ENCODE assay signal across 9 cellular contexts in the genomic region with DNA sequence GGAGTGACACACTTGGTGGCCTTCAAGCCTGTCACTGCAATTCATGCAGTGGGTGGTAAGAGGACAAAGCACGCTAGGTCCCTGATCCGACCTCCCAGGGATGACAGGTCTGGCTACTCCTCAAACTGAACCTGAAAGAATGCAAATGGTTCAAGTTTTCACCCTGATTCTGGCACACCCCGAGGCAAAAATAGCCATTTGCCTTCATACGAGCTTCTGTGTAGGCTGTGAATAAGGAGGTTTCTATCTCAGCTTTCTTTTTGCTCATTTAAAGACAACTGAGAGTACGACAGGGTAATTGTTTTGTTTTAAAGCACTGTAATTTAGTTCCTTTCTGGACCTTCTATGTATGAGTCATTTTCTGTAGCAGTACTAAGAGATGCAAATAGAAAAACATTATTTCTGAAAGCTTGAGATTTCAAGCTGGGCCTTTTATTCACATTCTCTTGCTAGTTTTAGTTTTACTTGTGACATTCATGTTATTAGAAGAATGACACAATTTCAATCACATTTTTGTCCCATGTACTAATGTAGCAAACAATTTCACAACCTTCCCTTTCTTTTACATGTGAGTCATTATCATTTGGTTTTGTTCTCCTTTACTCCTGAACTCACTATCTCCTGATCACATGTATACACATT. TPM values are rescaled to one million over a fixed set of nuclear protein-coding genes. Genes with fewer than 3 reads are reported as not detected.
DNase-seq lines count a peak whose midpoint lies in the region; ATAC-seq, FAIRE-seq and TF ChIP-seq lines count a peak whose summit lies in the region.
"Had no signal": no experiment of that assay in that cellular context is flagged by ENCODE, and none has a peak within 500 bp of the region (broad histone marks: within the 10 kb centered on the region; RNA-seq: fewer than 3 reads in every experiment).

No MANE protein-coding gene starts in this region.

- H2AFZ ChIP-seq in GM12878 (ENCODE audit: control insufficient read depth, low read depth, low read length) (peak overlapping the region; percentile 49), GM23338 (no peak overlapping the region)

- no peaks in the 10 kb centered on the region for H3K9me2 ChIP-seq in GM23338 (ENCODE audit: insufficient read depth)

- peaks cover 36% of the 10 kb centered on the region for H3K4me1 ChIP-seq in GM12878 (ENCODE audit: control insufficient read depth, insufficient read depth, low read length)
- peaks cover 0 to 17% of the 10 kb centered on the region in 2 donors for H3K4me1 ChIP-seq in right atrium auricular region
- H3K4me1 ChIP-seq in GM23338 (ENCODE audit: insufficient read depth): no peaks in the 10 kb centered on the region

- no peaks in the 10 kb centered on the region for H3K9me3 Mint-ChIP-seq in GM23338

- TF ChIP-seq POLR2A in GM12878 (IDR thresholded peaks at IDR 0.05; ENCODE audit: low read depth, low read length): peak; percentile 51

- H3K4me2 ChIP-seq in GM12878 (ENCODE audit: control insufficient read depth, insufficient read depth): peak overlapping the region; percentile 64
- H3K4me2 ChIP-seq in GM23338: no peak overlapping the region

- H3K27ac Mint-ChIP-seq in GM23338: no peak overlapping the region

- BruUV-seq in GM12878 (replicated peaks; lab: Mats Ljungman, UMichigan): no TSS peak

- peak; percentile 74 for DNase-seq in CD1c-positive myeloid dendritic cell (ENCODE audit: extremely low spot score)
- peak; percentile 92 for DNase-seq in GM12878 (ENCODE audit: low read depth, low spot score)
- no peak for DNase-seq in right atrium auricular region (ENCODE audit: low spot score)
- DNase-seq in NCI-H1105 treated with DMSO at 0.1 percent for 48 hours (lab: John Stamatoyannopoulos, UW): no peak
- no peak for DNase-seq in GM23338 (ENCODE audit: low spot score)
- DNase-seq in frontal cortex (ENCODE audit: low spot score in 2 of 2): no peak

- intact Hi-C loops in GM12878 (cut with micrococcal nuclease; ENCODE audit: unreplicated experiment): loop anchor here (2.0 kb wide), 3 partner anchors 44 to 346 kb away; a partner anchor contains a TSS

- no peaks in the 10 kb centered on the region for H4K20me1 ChIP-seq in GM12878 (ENCODE audit: control insufficient read depth, insufficient read depth)
- H4K20me1 ChIP-seq in GM23338 (replicated peaks; ENCODE audit: insufficient read depth): no peaks in the 10 kb centered on the region

- ATAC-seq in GM19372 (IDR thresholded peaks at IDR 0.05; ENCODE audit: low read depth, unreplicated experiment): peak; percentile 84
- ATAC-seq in HG03280 (IDR thresholded peaks at IDR 0.05; ENCODE audit: unreplicated experiment): peak; percentile 95
- peak; percentile 90 for ATAC-seq in GM12878
- ATAC-seq in GM23338: no peak

- CTCF ChIA-PET in GM12878 (lab: Yijun Ruan, JAX): interaction anchor here (0.5 to 4.2 kb wide), 17 partner anchors 10 to 434 kb away, joined by 3 to 81 read pairs (median 4); a partner anchor contains a TSS

- H3K36me3 Mint-ChIP-seq in GM23338 (ENCODE audit: low read depth): no peaks in the 10 kb centered on the region

- H3K4me3 ChIP-seq in GM12878: no peak overlapping the region
- no peak overlapping the region for H3K4me3 ChIP-seq in right atrium auricular region
- H3K4me3 ChIP-seq in GM23338: no peak overlapping the region

- no peaks in the 10 kb centered on the region for H3F3A ChIP-seq in GM23338 (replicated peaks; ENCODE audit: low read depth)

- H3K27ac ChIP-seq in GM12878 (ENCODE audit: control insufficient read depth, insufficient read depth) (peak overlapping the region; percentile 87), right atrium auricular region (no peak overlapping the region), GM23338 (ENCODE audit: low read depth) (no peak overlapping the region)
- H3K27ac ChIP-seq: HL-60 had no signal

- in situ Hi-C loops in GM12878 (cut with MboI): loop anchor here (5.0 kb wide), 2 partner anchors 416 to 511 kb away; no protein-coding TSS in a partner anchor

- peak overlapping the region; percentile 51; the same call in 1 of the 2 replicates for H3K9ac ChIP-seq in GM12878 (ENCODE audit: control insufficient read depth, insufficient read depth, low read length)

- H3K27me3 Mint-ChIP-seq in GM23338 (ENCODE audit: insufficient read depth, low read depth, poor library complexity): peaks cover 2% of the 10 kb centered on the region

- H3K27me3 ChIP-seq in GM12878 (replicated peaks in 1 of 2; ENCODE audit: control insufficient read depth in 2 of 2, insufficient read depth in 2 of 2, low read length in 1 of 2) (no peaks in the 10 kb centered on the region), right atrium auricular region (no peaks in the 10 kb centered on the region), GM23338 (ENCODE audit: insufficient read depth) (no peaks in the 10 kb centered on the region)

- H3K9me3 ChIP-seq in GM12878 (replicated peaks; ENCODE audit: control insufficient read depth, insufficient read depth, low read length): no peaks in the 10 kb centered on the region
- H3K9me3 ChIP-seq in right atrium auricular region: no peaks in the 10 kb centered on the region

- H3K4me1 Mint-ChIP-seq in GM23338: peaks cover 6% of the 10 kb centered on the region; the same call in 2 of the 3 replicates

- H3K36me3 ChIP-seq in GM12878 (ENCODE audit: control insufficient read depth in 2 of 2, insufficient read depth in 2 of 2, low read length in 1 of 2): no peaks in the 10 kb centered on the region
- H3K36me3 ChIP-seq in right atrium auricular region: no peaks in the 10 kb centered on the region
- no peaks in the 10 kb centered on the region for H3K36me3 ChIP-seq in GM23338 (ENCODE audit: insufficient read depth)

- no peak for TF ChIP-seq CTCF in GM12878 (IDR thresholded peaks at IDR 0.05 in 2 of 3, conservative IDR thresholded peaks at IDR 0.05 in 1 of 3; ENCODE audit: control insufficient read depth in 2 of 3, extremely low read depth in 1 of 3, insufficient read depth in 1 of 3, low read depth in 3 of 3, low read length in 3 of 3)
- no peak for TF ChIP-seq CTCF in right atrium auricular region (IDR thresholded peaks at IDR 0.05)
- no peak for TF ChIP-seq CTCF in GM23338 (conservative IDR thresholded peaks at IDR 0.05; ENCODE audit: low read depth in 2 of 2)

- RAD21 ChIA-PET in GM12878 (lab: Charles Lee; ENCODE audit: unreplicated experiment): interaction anchor here (0.6 to 4.3 kb wide), 24 partner anchors 10 to 520 kb away, joined by 3 to 42 read pairs (median 4); a partner anchor contains a TSS

- SMC1A ChIA-PET in GM12878 (lab: Charles Lee; ENCODE audit: uncharacterized antibody, unreplicated experiment): interaction anchor here (0.7 to 6.3 kb wide), 19 partner anchors 11 to 509 kb away, joined by 3 to 90 read pairs (median 3); no protein-coding TSS in a partner anchor

- no peak overlapping the region for H3K4me3 Mint-ChIP-seq in GM23338

- POLR2A ChIA-PET in GM12878 (lab: Charles Lee): interaction anchor here (0.9 to 1.6 kb wide), 5 partner anchors 10 to 58 kb away, joined by 3 to 8 read pairs (median 4); no protein-coding TSS in a partner anchor

- no peak for TF ChIP-seq RAD21 in GM12878 (IDR thresholded peaks at IDR 0.05; ENCODE audit: insufficient read depth, low read depth, low read length)

- peak; percentile 81 to 84 for TF ChIP-seq EP300 in GM12878 (IDR thresholded peaks at IDR 0.05; ENCODE audit: borderline replicate concordance in 1 of 2, control insufficient read depth in 1 of 2, low read depth in 2 of 2, low read length in 2 of 2)

- under 1% methylated on average over 5 of the region's 5 CpGs for WGBS in GM12878 (ENCODE audit: insufficient coverage, insufficient replicate concordance, low lambda C conversion rate, missing lambda C conversion rate)

- no peaks in the 10 kb centered on the region for H3K79me2 ChIP-seq in GM12878 (ENCODE audit: control insufficient read depth, insufficient read depth, low read length)
- H3K79me2 ChIP-seq in GM23338 (replicated peaks; ENCODE audit: insufficient read depth): no peaks in the 10 kb centered on the region

- FAIRE-seq in GM12878 (lab: Jason Lieb, UNC) (peak; percentile 91), frontal cortex (lab: Jason Lieb, UNC) (no peak)

TF ChIP-seq in GM12878, 131 proteins besides CTCF, POLR2A, EP300 and RAD21 (continues in another document):
- TF ChIP-seq SMC3 (IDR thresholded peaks at IDR 0.05; ENCODE audit: borderline replicate concordance, low read length) (no peak), IRF4 (IDR thresholded peaks at IDR 0.05; ENCODE audit: low read depth, low read length) (peak; percentile 65), ESRRA (IDR thresholded peaks at IDR 0.05; ENCODE audit: low read length) (no peak), NFXL1 (IDR thresholded peaks at IDR 0.05; ENCODE audit: borderline replicate concordance) (no peak), TARDBP (IDR thresholded peaks at IDR 0.05; ENCODE audit: borderline replicate concordance) (no peak)

TF ChIP-seq in GM23338, 12 proteins besides CTCF, POLR2A, EP300 and RAD21 (continues in another document):
- TF ChIP-seq CREB1 (CRISPR knock-in tag; IDR thresholded peaks at IDR 0.05; ENCODE audit: low read depth): no peak
- no peak for TF ChIP-seq ZNF114 (CRISPR knock-in tag; IDR thresholded peaks at IDR 0.05)
- no peak for TF ChIP-seq JUNB (IDR thresholded peaks at IDR 0.05; ENCODE audit: unreplicated experiment)
- TF ChIP-seq NANOG (IDR thresholded peaks at IDR 0.05; ENCODE audit: borderline replicate concordance): no peak
- no peak for TF ChIP-seq EZH2phosphoT487 (IDR thresholded peaks at IDR 0.05; ENCODE audit: unreplicated experiment)
- no peak for TF ChIP-seq POLR2AphosphoS5 (IDR thresholded peaks at IDR 0.05; ENCODE audit: low read depth)

RNA-seq across cellular contexts. Expression of a gene that starts 56.6 kb away (rescaled TPM):
- 3.5 and 3.7 TPM in 2 replicates for total RNA-seq in GM12878 (2013; cell fraction: nucleolus; rRNA removed)
- total RNA-seq in GM12878 (2014; rRNA removed) (5.7 and 6.6 TPM in 2 replicates), GM12878 (2014; rRNA removed; fragmentation: Illumina TruSeq; extraction: Trizol) (6.1 and 6.3 TPM in 2 replicates), GM12878 (2021) (8.1 and 9.4 TPM in 2 replicates), right atrium auricular region (10 to 100 TPM; 12.1 to 27.5 TPM), frontal cortex (15.9 TPM)
- polyA plus RNA-seq in GM12878 (2011; ENCODE audit: low read depth): 2.8 TPM
- polyA plus RNA-seq in GM12878 (2011; rRNA removed) (9.9 and 12.1 TPM in 2 replicates), GM12878 (2014; fragmentation: Illumina TruSeq; extraction: Trizol) (5.0 and 5.4 TPM in 2 replicates), GM12878 (2014; fragmentation: Nextera tagmentation; extraction: Ambion mirVana) (1 to 10 TPM; 3.9 to 9.6 TPM), GM12878 (2014; rRNA removed) (5.7 and 6.9 TPM in 2 replicates), GM12878 (2016; fragmentation: Nextera tagmentation; extraction: Ambion mirVana) (10 to 100 TPM; 19.3 to 20.3 TPM), GM23338 (2016; fragmentation: Nextera tagmentation; extraction: Ambion mirVana) (15.9 and 16.8 TPM in 2 replicates)
- 3.3 and 3.6 TPM in 2 replicates for polyA plus RNA-seq in GM12878 (2011; cell fraction: cytosol; rRNA removed)
- polyA plus RNA-seq in GM12878 (2011; cell fraction: nucleus; rRNA removed): 2.3 and 3.3 TPM in 2 replicates
- polyA plus RNA-seq in GM12878 (2012): 5.3 and 6.1 TPM in 2 replicates
- 2.5 and 4.2 TPM in 2 replicates for polyA minus RNA-seq in GM12878 (2011; rRNA and poly(A)+ RNA removed)
- polyA minus RNA-seq in GM12878 (2011; cell fraction: cytosol; rRNA and poly(A)+ RNA removed): 1.5 and 2.4 TPM in 2 replicates
- polyA minus RNA-seq in GM12878 (2011; cell fraction: nucleus; rRNA and poly(A)+ RNA removed): 0.73 and 2.5 TPM in 2 replicates
- 11.1 and 15.3 TPM in 2 replicates for total RNA-seq in GM23338 (2014; rRNA removed; shearing (Covaris generic))

Comparison
In these comparisons a context has a peak if more than half of its experiments do, and no peak if none do; other contexts are left out.
1. DNase-seq: peak in CD1c-positive myeloid dendritic cell (single experiment) and GM12878 (single experiment); none in right atrium auricular region (single experiment), NCI-H1105 treated with DMSO at 0.1 percent for 48 hours (single experiment), GM23338 (single experiment) and frontal cortex (0 of 2).